In genomic region chr9:4117835-4118610, GRCh38 we compare ENCODE assay signal across 8 cellular contexts.
DNase-seq lines count a peak whose midpoint lies in the region; ATAC-seq and TF ChIP-seq lines count a peak whose summit lies in the region.

No MANE protein-coding gene starts in this region.

- no peaks in the 10 kb centered on the region for H3K9me3 Mint-ChIP-seq in activated B cell treated with CpG ODN at 0.5 μM for 24 hours
- no peaks in the 10 kb centered on the region for H3K9me3 Mint-ChIP-seq in endothelial cell (ENCODE audit: unreplicated experiment)

- H3K27me3 Mint-ChIP-seq in activated B cell treated with CpG ODN at 0.5 μM for 24 hours (peaks cover 2% of the 10 kb centered on the region), endothelial cell (ENCODE audit: unreplicated experiment) (no peaks in the 10 kb centered on the region)

- POLR2A ChIA-PET in A673 (lab: Charles Lee; ENCODE audit: low non-redundant PET) (no interaction called here), activated B cell treated with CpG ODN at 0.5 μM for 24 hours (lab: Charles Lee) (no interaction called here)

- TF ChIP-seq CTCF in A673 (conservative IDR thresholded peaks at IDR 0.05; ENCODE audit: low read depth, low read length) (peak; percentile 95), GM20000 (IDR thresholded peaks at IDR 0.05; ENCODE audit: extremely low read depth, missing control alignments) (peak; percentile 61), activated B cell treated with CpG ODN at 0.5 μM for 24 hours (IDR thresholded peaks at IDR 0.05) (no peak), endothelial cell (IDR thresholded peaks at IDR 0.05; ENCODE audit: unreplicated experiment) (peak; percentile 51), coronary artery (IDR thresholded peaks at IDR 0.05) (no peak)

- H3K27ac ChIP-seq in A673 (ENCODE audit: low read depth, low read length, poor library complexity, severe bottlenecking) (no peak overlapping the region), coronary artery (peak overlapping the region in 1 of 2 donors; percentile 42)

- H3K9me3 ChIP-seq in A673 (ENCODE audit: low read depth, low read length, poor library complexity, severe bottlenecking): no peaks in the 10 kb centered on the region

- H3K36me3 ChIP-seq in A673 (ENCODE audit: insufficient read depth, low read length, poor library complexity, severe bottlenecking): no peaks in the 10 kb centered on the region

- no peaks in the 10 kb centered on the region for H3K4me1 ChIP-seq in A673 (ENCODE audit: insufficient read depth, low read length, poor library complexity, severe bottlenecking)

- H3K27me3 ChIP-seq in A673 (replicated peaks; ENCODE audit: insufficient read depth, low read depth, low read length, poor library complexity): no peaks in the 10 kb centered on the region

- intact Hi-C loops in A673 (cut with micrococcal nuclease; ENCODE audit: unreplicated experiment): loop anchor here (1.0 kb wide), 1 partner anchor 386 kb away; no protein-coding TSS in a partner anchor
- intact Hi-C loops in activated B cell treated with CpG ODN at 0.5 μM for 24 hours (cut with micrococcal nuclease): loop anchor here (1.0 kb wide), 1 partner anchor 878 kb away; no protein-coding TSS in a partner anchor

- H3K4me3 ChIP-seq in A673 (ENCODE audit: low read depth, low read length, poor library complexity, severe bottlenecking) (no peak overlapping the region), coronary artery (no peak overlapping the region)

- no peak for ATAC-seq in activated B cell treated with CpG ODN at 0.5 μM for 24 hours (ENCODE audit: low read depth)

- BruUV-seq in A673 (replicated peaks; lab: Mats Ljungman, UMichigan): no TSS peak

- DNase-seq in A673 (ENCODE audit: low spot score) (peak; percentile 77), GM20000 (ENCODE audit: low spot score) (peak; percentile 76), activated B cell treated with CpG ODN at 0.5 μM for 24 hours (peak; percentile 42), endothelial cell (ENCODE audit: low spot score) (peak; percentile 23), coronary artery (ENCODE audit: low spot score) (no peak), HK-2 (ENCODE audit: unreplicated experiment) (no peak), putamen (ENCODE audit: low spot score) (no peak)
- DNase-seq in stimulated activated CD4-positive, alpha-beta T cell treated with anti-CD3 and anti-CD28 coated beads, Interleukin-15, amount 100 ng/mL, for 24 hours: peak; percentile 61

- H3K36me3 Mint-ChIP-seq in activated B cell treated with CpG ODN at 0.5 μM for 24 hours (ENCODE audit: low read depth) (no peaks in the 10 kb centered on the region), endothelial cell (ENCODE audit: low read depth, unreplicated experiment) (no peaks in the 10 kb centered on the region)

- H3K4me3 Mint-ChIP-seq in activated B cell treated with CpG ODN at 0.5 μM for 24 hours (no peak overlapping the region), endothelial cell (ENCODE audit: unreplicated experiment) (no peak overlapping the region)

- H3K4me1 Mint-ChIP-seq in activated B cell treated with CpG ODN at 0.5 μM for 24 hours: no peaks in the 10 kb centered on the region
- no peaks in the 10 kb centered on the region for H3K4me1 Mint-ChIP-seq in endothelial cell (ENCODE audit: unreplicated experiment)

- no peak overlapping the region for H3K27ac Mint-ChIP-seq in activated B cell treated with CpG ODN at 0.5 μM for 24 hours
- H3K27ac Mint-ChIP-seq in endothelial cell (ENCODE audit: unreplicated experiment): no peak overlapping the region

- CTCF ChIA-PET in A673 (lab: Charles Lee): interaction anchor here (0.6 to 1.5 kb wide), 5 partner anchors 17 to 385 kb away, joined by 4 to 9 read pairs (median 6); no protein-coding TSS in a partner anchor
- CTCF ChIA-PET in activated B cell treated with CpG ODN at 0.5 μM for 24 hours (lab: Charles Lee): interaction anchor here (0.8 to 1.3 kb wide), 5 partner anchors 9 to 1259 kb away, joined by 3 to 8 read pairs (median 5); no protein-coding TSS in a partner anchor

Comparison
In these comparisons a context has a peak if more than half of its experiments do, and no peak if none do; other contexts are left out.
1. DNase-seq: peak in A673 (single experiment), GM20000 (single experiment), activated B cell treated with CpG ODN at 0.5 μM for 24 hours (single experiment), endothelial cell (single experiment) and stimulated activated CD4-positive, alpha-beta T cell treated with anti-CD3 and anti-CD28 coated beads, Interleukin-15, amount 100 ng/mL, for 24 hours (single experiment); none in coronary artery (single experiment), HK-2 (single experiment) and putamen (single experiment).
2. CTCF ChIP-seq: peak in A673 (single experiment), GM20000 (single experiment) and endothelial cell (single experiment); none in activated B cell treated with CpG ODN at 0.5 μM for 24 hours (single experiment) and coronary artery (single experiment).